Comparison of ENCODE assay signal across 28 cellular contexts in the genomic region with DNA sequence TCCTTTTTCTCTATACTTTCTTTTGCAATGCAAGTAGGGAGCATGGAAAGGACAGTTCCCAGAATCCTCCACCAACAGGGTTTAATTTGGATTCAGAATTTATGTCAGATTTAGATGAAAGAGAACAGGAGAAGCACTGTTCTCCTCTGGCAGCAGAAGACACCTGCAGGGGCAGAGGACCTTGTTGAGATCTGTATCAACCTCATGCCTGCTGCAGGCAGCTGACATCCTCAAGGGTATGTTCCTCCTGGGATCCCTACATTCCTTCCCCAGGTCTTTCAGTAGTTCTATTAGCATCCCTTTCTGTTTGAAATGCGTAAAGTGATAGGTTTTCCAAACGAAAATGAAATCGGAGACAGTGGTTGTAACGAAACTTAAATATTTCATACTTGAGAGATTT. TPM values are rescaled to one million over a fixed set of nuclear protein-coding genes. Genes with fewer than 3 reads are reported as not detected.
"Had no signal": no experiment of that assay in that cellular context is flagged by ENCODE, and none has a peak within 500 bp of the region (broad histone marks: within the 10 kb centered on the region; RNA-seq: fewer than 3 reads in every experiment).

No MANE protein-coding gene starts in this region.

- H3K4me3 ChIP-seq: MG63, PC-9, Peyer's patch, SJSA1 had no signal

- DNase-seq: IMR-90; MG63; NCI-H1092; NCI-H1105 treated with DMSO at 0.1 percent for 48 hours; NCI-H1417 treated with DMSO at 0.1 percent for 48 hours; NCI-H146; NCI-H187; NCI-H2029; NCI-H2081 treated with DMSO at 0.1 percent for 48 hours; NCI-H2171; NCI-H226; NCI-H446; NCI-H510A; NCI-H524 treated with DMSO at 0.1 percent for 48 hours; NCI-H69; NCI-H774; NK-92 treated with Interleukin-12 subunit alpha and Interleukin-12 subunit beta, amount 100 ng/mL, for 24 hours; OCI-M1; PC-9; Peyer's patch; SIG-M5; SK-N-SH; SW 1271; T-cell had no signal

- H3K27me3 ChIP-seq: MG63, Peyer's patch had no signal

- H3K9me3 ChIP-seq: MG63, Peyer's patch, SJSA1, SK-N-SH had no signal

- H3K4me1 ChIP-seq: Peyer's patch, SJSA1 had no signal

- ATAC-seq: HepG2, Right ventricle myocardium inferior, T-cell had no signal

- H3K4me2 ChIP-seq: PC-9, SK-N-SH had no signal

- FAIRE-seq: HepG2 had no signal

- H3K27ac ChIP-seq: PC-9, Peyer's patch, SJSA1 had no signal

- H3K9ac ChIP-seq: SK-N-SH had no signal

- H2AFZ ChIP-seq: PC-9 had no signal

- H3K36me3 ChIP-seq: MG63, Peyer's patch, SJSA1 had no signal

RNA-seq across cellular contexts. Expression of a gene that starts 10.6 kb away (rescaled TPM):
- total RNA-seq: HepG2, RPMI7951, SJSA1 had no signal
- polyA plus RNA-seq: HepG2 had no signal
